ENCODE assay signal across 37 cellular contexts in genomic region chr15:43260011-43260615, GRCh38. TPM values are rescaled to one million over a fixed set of nuclear protein-coding genes. Genes with fewer than 3 reads are reported as not detected.
"Had no signal": no experiment of that assay in that cellular context is flagged by ENCODE, and none has a peak within 500 bp of the region (broad histone marks: within the 10 kb centered on the region; RNA-seq: fewer than 3 reads in every experiment).

No MANE protein-coding gene starts in this region.

- H3K4me1 ChIP-seq: adrenal gland, body of pancreas, esophagus squamous epithelium, gastroesophageal sphincter, heart right ventricle had no signal

- H3K27me3 Mint-ChIP-seq: activated B cell treated with CpG ODN at 0.5 μM for 24 hours; activated naive CD8-positive, alpha-beta T cell treated with anti-CD3 and anti-CD28 coated beads for 36 hours; activated naive CD8-positive, alpha-beta T cell treated with anti-CD3 and anti-CD28 coated beads, Interleukin-2, amount 50 U/mL, for 24 hours had no signal

- H3K4me3 Mint-ChIP-seq: activated B cell treated with CpG ODN at 0.5 μM for 24 hours; activated CD8-positive, alpha-beta T cell treated with anti-CD3 and anti-CD28 coated beads for 36 hours; activated naive CD4-positive, alpha-beta T cell treated with anti-CD3 and anti-CD28 coated beads for 36 hours; activated naive CD4-positive, alpha-beta T cell treated with anti-CD3 and anti-CD28 coated beads, Interleukin-2, amount 50 U/mL, for 24 hours; activated naive CD8-positive, alpha-beta T cell treated with anti-CD3 and anti-CD28 coated beads for 36 hours; activated naive CD8-positive, alpha-beta T cell treated with anti-CD3 and anti-CD28 coated beads, Interleukin-2, amount 50 U/mL, for 24 hours; activated T-cell treated with anti-CD3 and anti-CD28 coated beads, Interleukin-2, amount 50 U/mL, for 4 hours; activated T-helper 1 cell treated with anti-CD3 and anti-CD28 coated beads, Interleukin-12 subunit alpha, Interleukin-12 subunit beta, Interleukin-2, Interleukin-4 antibody, amounts not matched to agents 30 ng/mL and 10 ng/mL and 1 ng/mL, durations not matched to agents 14 hours and 24 hours and 36 hours; effector memory CD8-positive, alpha-beta T cell; T-helper 17 cell; T-helper 2 cell treated with Interferon-gamma antibody and Interleukin-4, amounts not matched to agents 5 μg/mL and 100 μg/mL, for 36 hours had no signal

- DNase-seq: activated B cell treated with CpG ODN at 0.5 μM for 24 hours; activated CD4-positive, alpha-beta T cell treated with anti-CD3 and anti-CD28 coated beads for 48 hours; activated CD4-positive, alpha-beta T cell treated with anti-CD3 and anti-CD28 coated beads, Interleukin-2, amount 50 U/mL, for 1 hour; activated CD4-positive, alpha-beta T cell treated with anti-CD3 and anti-CD28 coated beads, Interleukin-2, amount 50 U/mL, for 48 hours; activated CD8-positive, alpha-beta memory T cell treated with anti-CD3 and anti-CD28 coated beads for 24 hours; activated CD8-positive, alpha-beta T cell treated with anti-CD3 and anti-CD28 coated beads for 36 hours; activated effector memory CD4-positive, alpha-beta T cell treated with anti-CD3 and anti-CD28 coated beads, Interleukin-2, amount 50 U/mL, for 16 hours; activated naive CD4-positive, alpha-beta T cell treated with anti-CD3 and anti-CD28 coated beads for 36 hours; activated naive CD8-positive, alpha-beta T cell treated with anti-CD3 and anti-CD28 coated beads for 36 hours; activated naive CD8-positive, alpha-beta T cell treated with anti-CD3 and anti-CD28 coated beads, Interleukin-2, amount 50 U/mL, for 24 hours; activated T-cell treated with anti-CD3 and anti-CD28 coated beads, Interleukin-2, amount 50 U/mL, for 4 hours; amygdala; aorta; body of pancreas; cortex of kidney; dermis blood vessel endothelial cell; effector CD4-positive, alpha-beta T cell; effector memory CD8-positive, alpha-beta T cell; erythroblast; esophagus squamous epithelium; foreskin melanocyte; heart right ventricle; T-helper 1 cell; T-helper 17 cell; T1000; WERI-Rb-1 had no signal

- ATAC-seq: activated CD4-positive, CD25-positive, alpha-beta regulatory T cell treated with anti-CD3 and anti-CD28 coated beads, Interleukin-2, amount 50 U/mL, for 24 hours; activated CD8-positive, alpha-beta T cell treated with anti-CD3 and anti-CD28 coated beads for 36 hours; activated naive CD8-positive, alpha-beta T cell treated with anti-CD3 and anti-CD28 coated beads, Interleukin-2, amount 50 U/mL, for 24 hours; activated T-cell treated with anti-CD3 and anti-CD28 coated beads, Interleukin-2, amount 50 U/mL, for 4 hours; body of pancreas; effector memory CD8-positive, alpha-beta T cell; gastroesophageal sphincter; heart right ventricle; T-helper 17 cell had no signal

- H3K36me3 ChIP-seq: adrenal gland, esophagus squamous epithelium, gastroesophageal sphincter, heart right ventricle, WERI-Rb-1 had no signal

- H3K9me3 Mint-ChIP-seq: activated B cell treated with CpG ODN at 0.5 μM for 24 hours; activated CD8-positive, alpha-beta T cell treated with anti-CD3 and anti-CD28 coated beads for 36 hours; activated naive CD4-positive, alpha-beta T cell treated with anti-CD3 and anti-CD28 coated beads for 36 hours; activated naive CD4-positive, alpha-beta T cell treated with anti-CD3 and anti-CD28 coated beads, Interleukin-2, amount 50 U/mL, for 24 hours; activated naive CD8-positive, alpha-beta T cell treated with anti-CD3 and anti-CD28 coated beads for 36 hours; activated naive CD8-positive, alpha-beta T cell treated with anti-CD3 and anti-CD28 coated beads, Interleukin-2, amount 50 U/mL, for 24 hours; activated T-cell treated with anti-CD3 and anti-CD28 coated beads, Interleukin-2, amount 50 U/mL, for 4 hours; activated T-helper 1 cell treated with anti-CD3 and anti-CD28 coated beads, Interleukin-12 subunit alpha, Interleukin-12 subunit beta, Interleukin-2, Interleukin-4 antibody, amounts not matched to agents 30 ng/mL and 10 ng/mL and 1 ng/mL, durations not matched to agents 14 hours and 24 hours and 36 hours; activated T-helper 2 cell treated with anti-CD3 and anti-CD28 coated beads, Interferon-gamma antibody, Interleukin-2, Interleukin-4, amounts not matched to agents 10 μg/mL and 5 μg/mL and 100 μg/mL, durations not matched to agents 14 hours and 24 hours and 36 hours; effector memory CD8-positive, alpha-beta T cell; T-helper 2 cell treated with Interferon-gamma antibody and Interleukin-4, amounts not matched to agents 5 μg/mL and 100 μg/mL, for 36 hours had no signal

- H3K27ac Mint-ChIP-seq: activated B cell treated with CpG ODN at 0.5 μM for 24 hours; activated CD8-positive, alpha-beta T cell treated with anti-CD3 and anti-CD28 coated beads for 36 hours; activated naive CD4-positive, alpha-beta T cell treated with anti-CD3 and anti-CD28 coated beads for 36 hours; activated naive CD4-positive, alpha-beta T cell treated with anti-CD3 and anti-CD28 coated beads, Interleukin-2, amount 50 U/mL, for 24 hours; activated naive CD8-positive, alpha-beta T cell treated with anti-CD3 and anti-CD28 coated beads for 36 hours; activated naive CD8-positive, alpha-beta T cell treated with anti-CD3 and anti-CD28 coated beads, Interleukin-2, amount 50 U/mL, for 24 hours; activated T-helper 1 cell treated with anti-CD3 and anti-CD28 coated beads, Interleukin-12 subunit alpha, Interleukin-12 subunit beta, Interleukin-2, Interleukin-4 antibody, amounts not matched to agents 30 ng/mL and 10 ng/mL and 1 ng/mL, durations not matched to agents 14 hours and 24 hours and 36 hours; activated T-helper 2 cell treated with anti-CD3 and anti-CD28 coated beads, Interferon-gamma antibody, Interleukin-2, Interleukin-4, amounts not matched to agents 10 μg/mL and 5 μg/mL and 100 μg/mL, durations not matched to agents 14 hours and 24 hours and 36 hours; effector memory CD8-positive, alpha-beta T cell; T-helper 17 cell; T-helper 2 cell treated with Interferon-gamma antibody and Interleukin-4, amounts not matched to agents 5 μg/mL and 100 μg/mL, for 36 hours had no signal

- H3K4me1 Mint-ChIP-seq: activated B cell treated with CpG ODN at 0.5 μM for 24 hours; activated naive CD4-positive, alpha-beta T cell treated with anti-CD3 and anti-CD28 coated beads, Interleukin-2, amount 50 U/mL, for 24 hours; activated naive CD8-positive, alpha-beta T cell treated with anti-CD3 and anti-CD28 coated beads for 36 hours; activated naive CD8-positive, alpha-beta T cell treated with anti-CD3 and anti-CD28 coated beads, Interleukin-2, amount 50 U/mL, for 24 hours; T-helper 17 cell had no signal

- H3K9me3 ChIP-seq: adrenal gland, body of pancreas, esophagus squamous epithelium, gastroesophageal sphincter, heart right ventricle had no signal

- H3K27ac ChIP-seq: adrenal gland, body of pancreas, esophagus squamous epithelium, gastroesophageal sphincter, heart right ventricle, WERI-Rb-1 had no signal

- H3K36me3 Mint-ChIP-seq: activated naive CD4-positive, alpha-beta T cell treated with anti-CD3 and anti-CD28 coated beads, Interleukin-2, amount 50 U/mL, for 24 hours; activated naive CD8-positive, alpha-beta T cell treated with anti-CD3 and anti-CD28 coated beads for 36 hours had no signal

- H3K4me3 ChIP-seq: adrenal gland, body of pancreas, esophagus squamous epithelium, gastroesophageal sphincter, heart right ventricle had no signal

- H3K27me3 ChIP-seq: adrenal gland, body of pancreas, gastroesophageal sphincter had no signal

RNA-seq across cellular contexts. Expression of gene TGM5, which starts 6.6 kb away (rescaled TPM):
- total RNA-seq: activated naive CD4-positive, alpha-beta T cell treated with anti-CD3 and anti-CD28 coated beads for 36 hours; activated T-cell treated with anti-CD3 and anti-CD28 coated beads, Interleukin-2, amount 50 U/mL, for 4 hours; activated T-helper 1 cell treated with anti-CD3 and anti-CD28 coated beads, Interleukin-12 subunit alpha, Interleukin-12 subunit beta, Interleukin-2, Interleukin-4 antibody, amounts not matched to agents 30 ng/mL and 10 ng/mL and 1 ng/mL, durations not matched to agents 14 hours and 24 hours and 36 hours; body of pancreas; cerebellum; dermis blood vessel endothelial cell; fibroblast of villous mesenchyme; glomerular endothelial cell; heart right ventricle; T-helper 17 cell had no signal
- polyA plus RNA-seq: aorta had no signal

RNA-seq across cellular contexts. Expression of gene EPB42, which starts 39.3 kb away (rescaled TPM):
- total RNA-seq: activated B cell treated with CpG ODN at 0.5 μM for 24 hours; activated CD8-positive, alpha-beta T cell treated with anti-CD3 and anti-CD28 coated beads for 36 hours; activated naive CD4-positive, alpha-beta T cell treated with anti-CD3 and anti-CD28 coated beads for 36 hours; activated naive CD8-positive, alpha-beta T cell treated with anti-CD3 and anti-CD28 coated beads for 36 hours; activated T-cell treated with anti-CD3 and anti-CD28 coated beads, Interleukin-2, amount 50 U/mL, for 4 hours; activated T-helper 1 cell treated with anti-CD3 and anti-CD28 coated beads, Interleukin-12 subunit alpha, Interleukin-12 subunit beta, Interleukin-2, Interleukin-4 antibody, amounts not matched to agents 30 ng/mL and 10 ng/mL and 1 ng/mL, durations not matched to agents 14 hours and 24 hours and 36 hours; activated T-helper 2 cell treated with anti-CD3 and anti-CD28 coated beads, Interferon-gamma antibody, Interleukin-2, Interleukin-4, amounts not matched to agents 10 μg/mL and 5 μg/mL and 100 μg/mL, durations not matched to agents 14 hours and 24 hours and 36 hours; body of pancreas; dermis blood vessel endothelial cell; esophagus squamous epithelium; fibroblast of lung; fibroblast of villous mesenchyme; glomerular endothelial cell; T-helper 17 cell had no signal
- polyA plus RNA-seq: aorta, fibroblast of lung had no signal

RNA-seq across cellular contexts. Expression of gene TGM7, which starts 41.9 kb away (rescaled TPM):
- total RNA-seq: activated B cell treated with CpG ODN at 0.5 μM for 24 hours; activated CD8-positive, alpha-beta T cell treated with anti-CD3 and anti-CD28 coated beads for 36 hours; activated naive CD4-positive, alpha-beta T cell treated with anti-CD3 and anti-CD28 coated beads for 36 hours; activated naive CD8-positive, alpha-beta T cell treated with anti-CD3 and anti-CD28 coated beads for 36 hours; activated T-cell treated with anti-CD3 and anti-CD28 coated beads, Interleukin-2, amount 50 U/mL, for 4 hours; activated T-helper 1 cell treated with anti-CD3 and anti-CD28 coated beads, Interleukin-12 subunit alpha, Interleukin-12 subunit beta, Interleukin-2, Interleukin-4 antibody, amounts not matched to agents 30 ng/mL and 10 ng/mL and 1 ng/mL, durations not matched to agents 14 hours and 24 hours and 36 hours; activated T-helper 2 cell treated with anti-CD3 and anti-CD28 coated beads, Interferon-gamma antibody, Interleukin-2, Interleukin-4, amounts not matched to agents 10 μg/mL and 5 μg/mL and 100 μg/mL, durations not matched to agents 14 hours and 24 hours and 36 hours; adrenal gland; aorta; body of pancreas; cerebellum; dermis blood vessel endothelial cell; fibroblast of lung; fibroblast of villous mesenchyme; gastroesophageal sphincter; glomerular endothelial cell; heart right ventricle; T-helper 17 cell had no signal
- polyA plus RNA-seq: adrenal gland, aorta, fibroblast of lung, heart right ventricle had no signal
